In genomic region chr18:3606863-3607262, GRCh38 we compare ENCODE assay signal across 8 cellular contexts.
A peak's percentile ranks its signal among the peaks of the same experiment; 100 is the strongest.
DNase-seq lines count a peak whose midpoint lies in the region; ATAC-seq and TF ChIP-seq lines count a peak whose summit lies in the region.
"Not testable (repeated sequence)": the region's sequence is repeated elsewhere in the genome, so short reads cannot be mapped to it uniquely, and the experiment has no call there.

No MANE protein-coding gene starts in this region.

- H2AFZ ChIP-seq in H9 (ENCODE audit: low read length): not testable (repeated sequence)

- H3K4me3 ChIP-seq in SJSA1; gastroesophageal sphincter; mesendoderm (ENCODE audit: low read length); skin epidermis; vagina: not testable (repeated sequence)

- H3K36me3 ChIP-seq in SJSA1; gastroesophageal sphincter; mesendoderm (ENCODE audit: control insufficient read depth, insufficient read depth, low read length); vagina: not testable (repeated sequence)

- not testable (repeated sequence) for H2BK5ac ChIP-seq in H9 (ENCODE audit: insufficient read length, low read length); mesendoderm (ENCODE audit: low read length)

- H3K9ac ChIP-seq in H9 (ENCODE audit: extremely low read depth, insufficient read length, low read length): not testable (repeated sequence)
- peak overlapping the region; percentile 10 for H3K9ac ChIP-seq in mesendoderm (ENCODE audit: low read length)

- no CpG with 5 or more reads among the region's 10 CpGs for WGBS in H9 (ENCODE audit: extremely low coverage, insufficient read length, low lambda C conversion rate)
- WGBS in gastroesophageal sphincter (ENCODE audit: low coverage in 1 of 2), 2 donors: 83 to 95% methylated on average over 9 of the region's 10 CpGs
- WGBS in mesendoderm (ENCODE audit: extremely low coverage, insufficient coverage, low lambda C conversion rate): no CpG with 5 or more reads among the region's 10 CpGs

- H3K27ac Mint-ChIP-seq in H9 (peak overlapping the region; percentile 28 to 56 (median 44); a peak in 3 of 7 replicates), chondrocyte (ENCODE audit: unreplicated experiment) (peak overlapping the region; percentile 76)
- peak overlapping the region; percentile 49 for H3K27ac Mint-ChIP-seq in activated T-helper 1 cell treated with anti-CD3 and anti-CD28 coated beads, Interleukin-12 subunit alpha, Interleukin-12 subunit beta, Interleukin-2, Interleukin-4 antibody, amounts not matched to agents 30 ng/mL and 10 ng/mL and 1 ng/mL, durations not matched to agents 14 hours and 24 hours and 36 hours

- not testable (repeated sequence) for H4K91ac ChIP-seq in H9 (ENCODE audit: insufficient read length, low read depth, low read length)

- TF ChIP-seq POLR2A in gastroesophageal sphincter (IDR thresholded peaks at IDR 0.05); vagina (IDR thresholded peaks at IDR 0.05): not testable (repeated sequence)

- TF ChIP-seq EP300 in gastroesophageal sphincter (IDR thresholded peaks at IDR 0.05): not testable (repeated sequence)

- H3K4ac ChIP-seq in H9 (ENCODE audit: low read depth, low read length): not testable (repeated sequence)
- peak overlapping the region; percentile 83 for H3K4ac ChIP-seq in mesendoderm (ENCODE audit: low read depth, low read length)

- H3K23ac ChIP-seq in H9 (ENCODE audit: insufficient read length, low read depth, low read length); mesendoderm (ENCODE audit: low read length): not testable (repeated sequence)

- not testable (repeated sequence) for H3K9me3 ChIP-seq in H9 (ENCODE audit: control insufficient read depth, low read depth, low read length); SJSA1 (replicated peaks); gastroesophageal sphincter; vagina

- H3K27ac ChIP-seq in H9 (ENCODE audit: insufficient read length, low read depth, low read length): not testable (repeated sequence)
- H3K27ac ChIP-seq in SJSA1: peak overlapping the region; percentile 99
- H3K27ac ChIP-seq in gastroesophageal sphincter: peak overlapping the region in 3 of 4 donors; percentile 29 to 90 (median 85)
- H3K27ac ChIP-seq in mesendoderm (ENCODE audit: low read depth, low read length): peak overlapping the region; percentile 16
- H3K27ac ChIP-seq in skin epidermis: peak overlapping the region in 16 of 21 experiments; percentile 24 to 96 (median 92)
- peak overlapping the region; percentile 88 for H3K27ac ChIP-seq in vagina

- not testable (repeated sequence) for H3K18ac ChIP-seq in H9 (ENCODE audit: insufficient read length, low read depth, low read length)
- H3K18ac ChIP-seq in mesendoderm (ENCODE audit: low read length): peak overlapping the region; percentile 89

- H3K27me3 Mint-ChIP-seq in H9 (ENCODE audit: low read depth); activated T-helper 1 cell treated with anti-CD3 and anti-CD28 coated beads, Interleukin-12 subunit alpha, Interleukin-12 subunit beta, Interleukin-2, Interleukin-4 antibody, amounts not matched to agents 30 ng/mL and 10 ng/mL and 1 ng/mL, durations not matched to agents 14 hours and 24 hours and 36 hours (ENCODE audit: insufficient read depth); chondrocyte (ENCODE audit: low read depth): not testable (repeated sequence)

- H3K4me1 ChIP-seq in H9 (ENCODE audit: insufficient read depth, low read length): not testable (repeated sequence)
- peaks cover 45% of the 10 kb centered on the region for H3K4me1 ChIP-seq in SJSA1 (replicated peaks)
- H3K4me1 ChIP-seq in gastroesophageal sphincter: peaks cover 0 to 44% (median 8%) of the 10 kb centered on the region in 3 donors
- peaks cover 14% of the 10 kb centered on the region for H3K4me1 ChIP-seq in mesendoderm (ENCODE audit: control insufficient read depth, low read depth, low read length)
- H3K4me1 ChIP-seq in vagina: peaks cover 42% of the 10 kb centered on the region

- H3K27me3 ChIP-seq in H9 (ENCODE audit: insufficient read depth, low read length); SJSA1 (replicated peaks); gastroesophageal sphincter; mesendoderm (ENCODE audit: insufficient read depth, low read length, poor library complexity); vagina: not testable (repeated sequence)

- H3K4me1 Mint-ChIP-seq in H9 (peaks cover 20 to 23% of the 10 kb centered on the region in 2 experiments), chondrocyte (ENCODE audit: low read depth) (peaks cover 27% of the 10 kb centered on the region)
- peaks cover 31% of the 10 kb centered on the region for H3K4me1 Mint-ChIP-seq in activated T-helper 1 cell treated with anti-CD3 and anti-CD28 coated beads, Interleukin-12 subunit alpha, Interleukin-12 subunit beta, Interleukin-2, Interleukin-4 antibody, amounts not matched to agents 30 ng/mL and 10 ng/mL and 1 ng/mL, durations not matched to agents 14 hours and 24 hours and 36 hours (ENCODE audit: low read depth)

- not testable (repeated sequence) for H3T11ph ChIP-seq in H9 (ENCODE audit: low read length)

- H4K8ac ChIP-seq in H9 (replicated peaks; ENCODE audit: insufficient read length, low read depth, low read length); mesendoderm (ENCODE audit: low read depth, low read length): not testable (repeated sequence)

- not testable (repeated sequence) for H2BK12ac ChIP-seq in H9 (ENCODE audit: insufficient read length, low read depth, low read length)

- not testable (repeated sequence) for H4K5ac ChIP-seq in H9 (ENCODE audit: insufficient read length, low read depth, low read length); mesendoderm (ENCODE audit: low read length)

- not testable (repeated sequence) for H2BK120ac ChIP-seq in H9 (ENCODE audit: low read depth, low read length, poor library complexity, severe bottlenecking); mesendoderm (ENCODE audit: low read depth, low read length)

- H3K56ac ChIP-seq in H9 (ENCODE audit: insufficient read length, low read depth, low read length): not testable (repeated sequence)
- H3K56ac ChIP-seq in mesendoderm (ENCODE audit: low read length): peak overlapping the region; percentile 66

- intact Hi-C loops in activated T-helper 1 cell treated with anti-CD3 and anti-CD28 coated beads, Interleukin-12 subunit alpha, Interleukin-12 subunit beta, Interleukin-2, Interleukin-4 antibody, amounts not matched to agents 30 ng/mL and 10 ng/mL and 1 ng/mL, durations not matched to agents 14 hours and 24 hours and 36 hours (cut with micrococcal nuclease); vagina (cut with DNase I): not testable (repeated sequence)

- not testable (repeated sequence) for H3K79me2 ChIP-seq in H9 (ENCODE audit: insufficient read depth, low read length)
- peaks cover 36% of the 10 kb centered on the region for H3K79me2 ChIP-seq in mesendoderm (ENCODE audit: control insufficient read depth, insufficient read depth, low read length)

- H2BK15ac ChIP-seq in H9 (ENCODE audit: low read depth, low read length); mesendoderm (replicated peaks; ENCODE audit: low read depth): not testable (repeated sequence)

- not testable (repeated sequence) for DNase-seq in H9; SJSA1 (ENCODE audit: low read depth in 1 of 2, low spot score in 2 of 2); activated T-helper 1 cell treated with anti-CD3 and anti-CD28 coated beads, Interleukin-12 subunit alpha, Interleukin-12 subunit beta, Interleukin-2, Interleukin-4 antibody, amounts not matched to agents 30 ng/mL and 10 ng/mL and 1 ng/mL, durations not matched to agents 14 hours and 24 hours and 36 hours (ENCODE audit: low spot score); chondrocyte (ENCODE audit: low spot score); mesendoderm; vagina (ENCODE audit: extremely low spot score in 2 of 2)

- not testable (repeated sequence) for H3K9me3 Mint-ChIP-seq in H9; activated T-helper 1 cell treated with anti-CD3 and anti-CD28 coated beads, Interleukin-12 subunit alpha, Interleukin-12 subunit beta, Interleukin-2, Interleukin-4 antibody, amounts not matched to agents 30 ng/mL and 10 ng/mL and 1 ng/mL, durations not matched to agents 14 hours and 24 hours and 36 hours; chondrocyte (ENCODE audit: low read depth)

- H3K4me2 ChIP-seq in H9 (ENCODE audit: insufficient read depth, insufficient read length, low read length); mesendoderm (ENCODE audit: low read length): not testable (repeated sequence)

- 0 out of 5 replicates have a peak overlapping the region, but pooled peaks of 1 of the 2 experiments have one; percentile 16 for H3K4me3 Mint-ChIP-seq in H9
- not testable (repeated sequence) for H3K4me3 Mint-ChIP-seq in activated T-helper 1 cell treated with anti-CD3 and anti-CD28 coated beads, Interleukin-12 subunit alpha, Interleukin-12 subunit beta, Interleukin-2, Interleukin-4 antibody, amounts not matched to agents 30 ng/mL and 10 ng/mL and 1 ng/mL, durations not matched to agents 14 hours and 24 hours and 36 hours; chondrocyte (ENCODE audit: unreplicated experiment)

- H3K79me1 ChIP-seq in H9 (ENCODE audit: insufficient read depth, low read depth, low read length, poor library complexity, severe bottlenecking); mesendoderm (ENCODE audit: low read length): not testable (repeated sequence)

- not testable (repeated sequence) for H2BK20ac ChIP-seq in H9 (ENCODE audit: low read depth, low read length, poor library complexity, severe bottlenecking)

- H3K14ac ChIP-seq in H9 (ENCODE audit: insufficient read depth, low read length): not testable (repeated sequence)

- peaks cover 12% of the 10 kb centered on the region for H3K23me2 ChIP-seq in H9 (ENCODE audit: insufficient read length, low read depth, low read length, poor library complexity, severe bottlenecking)

- not testable (repeated sequence) for TF ChIP-seq CTCF in H9 (conservative IDR thresholded peaks at IDR 0.05); chondrocyte (IDR thresholded peaks at IDR 0.05); gastroesophageal sphincter (IDR thresholded peaks at IDR 0.05); vagina (IDR thresholded peaks at IDR 0.05)

- ATAC-seq in gastroesophageal sphincter: not testable (repeated sequence)

- not testable (repeated sequence) for H2AK5ac ChIP-seq in H9 (ENCODE audit: insufficient read length, low read length); mesendoderm (ENCODE audit: low read length)

- H4K20me1 ChIP-seq in H9 (ENCODE audit: control insufficient read depth, insufficient read depth, insufficient read length): not testable (repeated sequence)

- peaks cover 22 to 35% (median 23%) of the 10 kb centered on the region in 3 experiments for H3K36me3 Mint-ChIP-seq in H9 (ENCODE audit: insufficient read depth in 1 of 3, low read depth in 3 of 3)
- not testable (repeated sequence) for H3K36me3 Mint-ChIP-seq in activated T-helper 1 cell treated with anti-CD3 and anti-CD28 coated beads, Interleukin-12 subunit alpha, Interleukin-12 subunit beta, Interleukin-2, Interleukin-4 antibody, amounts not matched to agents 30 ng/mL and 10 ng/mL and 1 ng/mL, durations not matched to agents 14 hours and 24 hours and 36 hours (ENCODE audit: low read depth); chondrocyte (ENCODE audit: low read depth)
